ENCODE assay signal across 27 cellular contexts in the genomic region with DNA sequence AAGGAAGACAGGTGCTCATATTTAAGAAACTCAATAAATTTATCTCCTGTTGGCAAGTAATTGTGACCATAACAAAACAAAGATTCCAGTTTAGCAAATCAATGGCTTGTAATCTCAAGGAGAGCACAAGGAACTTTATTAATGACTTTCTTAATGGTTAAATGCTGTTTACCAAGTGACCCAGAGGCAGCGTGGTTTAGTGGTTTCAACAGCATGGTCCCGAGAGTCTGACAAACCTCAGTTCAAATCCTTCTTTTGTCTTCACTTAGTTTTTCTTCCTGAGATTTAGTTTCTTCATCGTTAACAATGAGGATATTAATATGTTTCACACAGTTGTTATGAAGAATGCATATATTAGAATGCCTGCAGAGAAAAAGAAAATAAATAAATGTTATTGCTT.
"Had no signal": no experiment of that assay in that cellular context is flagged by ENCODE, and none has a peak within 500 bp of the region (broad histone marks: within the 10 kb centered on the region; RNA-seq: fewer than 3 reads in every experiment).

No MANE protein-coding gene starts in this region.

- FAIRE-seq: RCC 7860 had no signal

- H3K27me3 ChIP-seq: SJCRH30 had no signal

- H2AFZ ChIP-seq: PC-9 had no signal

- H3K4me2 ChIP-seq: PC-9 had no signal

- ATAC-seq: Panc1, Right ventricle myocardium inferior, SK-N-SH treated with all-trans-retinoic acid at 6 μM for 48 hours had no signal

- H3K36me3 ChIP-seq: SJCRH30 had no signal

- H3K9me3 ChIP-seq: SJCRH30 had no signal

- DNase-seq: Karpas-422, KG1, NCI-H1048, NCI-H1092 treated with DMSO at 0.1 percent for 48 hours, NCI-H1417 treated with DMSO at 0.1 percent for 48 hours, NCI-H1436 treated with DMSO at 0.1 percent for 48 hours, NCI-H187 treated with DMSO at 0.1 percent for 48 hours, NCI-H2029, NCI-H2081, NCI-H226, NCI-H446 treated with DMSO at 0.1 percent for 48 hours, NCI-H510A, NCI-H524, NCI-H526, NCI-H69, NCI-H748 treated with DMSO at 0.1 percent for 48 hours, NCI-H82, PC-9, SHP77, SIG-M5, SJCRH30 had no signal

- H3K27ac ChIP-seq: PC-9, RWPE1, SJCRH30, SK-N-MC had no signal

- H3K4me3 ChIP-seq: PC-9, SJCRH30, SK-N-MC had no signal

- H3K4me1 ChIP-seq: SJCRH30 had no signal
